In genomic region chr2:190343170-190343499, GRCh38 we compare ENCODE assay signal across 9 cellular contexts. TPM values are rescaled to one million over a fixed set of nuclear protein-coding genes. Genes with fewer than 3 reads are reported as not detected.
DNase-seq lines count a peak whose midpoint lies in the region; ATAC-seq, FAIRE-seq and TF ChIP-seq lines count a peak whose summit lies in the region.
"Had no signal": no experiment of that assay in that cellular context is flagged by ENCODE, and none has a peak within 500 bp of the region (broad histone marks: within the 10 kb centered on the region; RNA-seq: fewer than 3 reads in every experiment).

No MANE protein-coding gene starts in this region.

- POLR2A ChIA-PET in CD4-positive, alpha-beta T cell (lab: Charles Lee), result interaction anchor here (0.6 to 2.4 kb wide), 5 partner anchors 10 to 762 kb away, joined by 3 to 22 read pairs (median 3); no protein-coding TSS in a partner anchor

- no peaks in the 10 kb centered on the region for H3K36me3 Mint-ChIP-seq in CD4-positive, alpha-beta T cell (ENCODE audit: low read depth)
- H3K36me3 Mint-ChIP-seq in central memory CD8-positive, alpha-beta T cell (ENCODE audit: insufficient read depth), result peaks cover 2% of the 10 kb centered on the region
- H3K36me3 Mint-ChIP-seq in natural killer cell, result no peaks in the 10 kb centered on the region

- peak overlapping the region; percentile 86 for H3K4me3 Mint-ChIP-seq in CD4-positive, alpha-beta T cell
- peak overlapping the region; percentile 83 for H3K4me3 Mint-ChIP-seq in central memory CD8-positive, alpha-beta T cell
- peak overlapping the region; percentile 92 for H3K4me3 Mint-ChIP-seq in natural killer cell

- intact Hi-C loops in CD4-positive, alpha-beta T cell (cut with DNase I, micrococcal nuclease), result loop anchor here (1.0 to 2.0 kb wide), 2 partner anchors 14 to 29 kb away; no protein-coding TSS in a partner anchor
- intact Hi-C loops in natural killer cell (cut with micrococcal nuclease), result no loop called here

- no peaks in the 10 kb centered on the region for H3K9me3 ChIP-seq in CD4-positive, alpha-beta T cell (ENCODE audit: control insufficient read depth, low read length)

- peaks cover 5% of the 10 kb centered on the region for H3K27me3 Mint-ChIP-seq in CD4-positive, alpha-beta T cell
- no peaks in the 10 kb centered on the region for H3K27me3 Mint-ChIP-seq in central memory CD8-positive, alpha-beta T cell
- H3K27me3 Mint-ChIP-seq in natural killer cell (ENCODE audit: low read depth in 2 of 2), result no peaks in the 10 kb centered on the region

- CTCF ChIA-PET in CD4-positive, alpha-beta T cell (lab: Charles Lee), result no interaction called here

- H3K27ac Mint-ChIP-seq in CD4-positive, alpha-beta T cell, result peak overlapping the region; percentile 52
- H3K27ac Mint-ChIP-seq in central memory CD8-positive, alpha-beta T cell (ENCODE audit: low read depth), result peak overlapping the region; percentile 85
- H3K27ac Mint-ChIP-seq in natural killer cell, result peak overlapping the region; percentile 71 to 84

- peaks cover 9% of the 10 kb centered on the region for H3K4me1 Mint-ChIP-seq in CD4-positive, alpha-beta T cell (ENCODE audit: low read depth)
- H3K4me1 Mint-ChIP-seq in central memory CD8-positive, alpha-beta T cell, result peaks cover 12% of the 10 kb centered on the region
- H3K4me1 Mint-ChIP-seq in natural killer cell, result peaks cover 12 to 18% of the 10 kb centered on the region in 2 donors

- TF ChIP-seq CTCF in CD4-positive, alpha-beta T cell (IDR thresholded peaks at IDR 0.05), result no peak
- TF ChIP-seq CTCF in natural killer cell (IDR thresholded peaks at IDR 0.05), result no peak

- FAIRE-seq in GM12892 (lab: Jason Lieb, UNC), result no peak
- FAIRE-seq: islet of Langerhans had no signal

- ATAC-seq in CD4-positive, alpha-beta T cell (ENCODE audit: poor library complexity), result no peak
- ATAC-seq in HG03457 (IDR thresholded peaks at IDR 0.05; ENCODE audit: unreplicated experiment), result peak; percentile 18
- ATAC-seq in central memory CD8-positive, alpha-beta T cell (replicated peaks; ENCODE audit: extremely low read depth, poor library complexity, severe bottlenecking), result peak; percentile 57
- ATAC-seq in natural killer cell, result no peak

- no peak overlapping the region for H3K27ac ChIP-seq in CD4-positive, alpha-beta T cell (ENCODE audit: low read depth, low read length)

- no peaks in the 10 kb centered on the region for H3K9me3 Mint-ChIP-seq in CD4-positive, alpha-beta T cell
- no peaks in the 10 kb centered on the region for H3K9me3 Mint-ChIP-seq in central memory CD8-positive, alpha-beta T cell
- H3K9me3 Mint-ChIP-seq in natural killer cell, result no peaks in the 10 kb centered on the region

- no peak for TF ChIP-seq POLR2A in GM12892 (IDR thresholded peaks at IDR 0.05; ENCODE audit: low read depth, low read length)

- H3K27me3 ChIP-seq in CD4-positive, alpha-beta T cell (ENCODE audit: control insufficient read depth, insufficient read depth, low read length), result no peaks in the 10 kb centered on the region

- no peak for DNase-seq in CD4-positive, alpha-beta T cell
- no peak for DNase-seq in central memory CD8-positive, alpha-beta T cell (ENCODE audit: low spot score in 2 of 2)
- no peak for DNase-seq in natural killer cell
- DNase-seq in NOMO-1 (lab: John Stamatoyannopoulos, UW; ENCODE audit: unreplicated experiment in 2 of 2), result no peak
- DNase-seq in dermis blood vessel endothelial cell, result no peak
- DNase-seq in glomerular visceral epithelial cell (ENCODE audit: extremely low spot score), result no peak
- DNase-seq in GM12892 (ENCODE audit: insufficient read length), result no peak

RNA-seq across cellular contexts. Expression of gene INPP1, which starts 0.3 kb away (rescaled TPM):
- total RNA-seq in CD4-positive, alpha-beta T cell, result 1 to 10 TPM; 2.0 to 2.7 TPM
- total RNA-seq in natural killer cell (10 to 100 TPM in 1 of 3 donors, 1 to 10 TPM in 2; 9.5 to 16.7 (median 9.6) TPM), dermis blood vessel endothelial cell (14.5 and 26.9 TPM in 2 replicates)
- polyA plus RNA-seq in GM12892 (2012; ENCODE audit: missing spikeins), result 10.7 TPM

RNA-seq across cellular contexts. Expression of gene HIBCH, which starts 23.5 kb away (rescaled TPM):
- 1 to 10 TPM; 3.5 to 7.1 TPM for total RNA-seq in CD4-positive, alpha-beta T cell
- total RNA-seq in natural killer cell (10 to 100 TPM; 19.3 to 31.4 (median 21.6) TPM), dermis blood vessel endothelial cell (22.6 and 26.2 TPM in 2 replicates)
- polyA plus RNA-seq in GM12892 (2012; ENCODE audit: missing spikeins), result 26.6 TPM

Comparison
In these comparisons a context has a peak if more than half of its experiments do, and no peak if none do; other contexts are left out.
1. ATAC-seq: peak in HG03457 (single experiment) and central memory CD8-positive, alpha-beta T cell (single experiment); none in CD4-positive, alpha-beta T cell (single experiment) and natural killer cell (0 of 3).
2. Peak in every context shown above with its lines, with median percentiles within 50 percentile points of each other: H3K27ac Mint-ChIP-seq and H3K4me3 Mint-ChIP-seq.